In genomic region chr1:36710901-36711300, GRCh38 we compare ENCODE assay signal across 18 cellular contexts.
"Had no signal": no experiment of that assay in that cellular context is flagged by ENCODE, and none has a peak within 500 bp of the region (broad histone marks: within the 10 kb centered on the region; RNA-seq: fewer than 3 reads in every experiment).

No MANE protein-coding gene starts in this region.

- H3K27ac ChIP-seq: adrenal gland, breast epithelium, VCaP had no signal

- H3K36me3 Mint-ChIP-seq: activated naive CD8-positive, alpha-beta T cell treated with anti-CD3 and anti-CD28 coated beads, Interleukin-2, amount 10 ng/mL, durations not matched to agents 7 days and 5 days; T-cell had no signal

- H3K27ac Mint-ChIP-seq: activated CD8-positive, alpha-beta T cell treated with anti-CD3 and anti-CD28 coated beads for 36 hours; activated naive CD8-positive, alpha-beta T cell treated with anti-CD3 and anti-CD28 coated beads, Interleukin-2, amount 10 ng/mL, durations not matched to agents 7 days and 5 days; T-cell had no signal

- H3K4me1 Mint-ChIP-seq: activated naive CD8-positive, alpha-beta T cell treated with anti-CD3 and anti-CD28 coated beads, Interleukin-2, amount 10 ng/mL, durations not matched to agents 7 days and 5 days; T-cell had no signal

- ATAC-seq: activated CD8-positive, alpha-beta T cell treated with anti-CD3 and anti-CD28 coated beads for 36 hours; T-cell had no signal

- H3K4me1 ChIP-seq: adrenal gland, breast epithelium had no signal

- DNase-seq: activated CD4-positive, alpha-beta T cell treated with anti-CD3 and anti-CD28 coated beads for 4 hours; activated CD8-positive, alpha-beta memory T cell treated with anti-CD3 and anti-CD28 coated beads, Interleukin-2, amount 50 U/mL, for 4 hours; activated CD8-positive, alpha-beta T cell treated with anti-CD3 and anti-CD28 coated beads for 36 hours; activated naive CD4-positive, alpha-beta T cell treated with anti-CD3 and anti-CD28 coated beads, Interleukin-2, amount 50 U/mL, for 16 hours; activated naive CD8-positive, alpha-beta T cell treated with anti-CD3 and anti-CD28 coated beads, Interleukin-2, amount 10 ng/mL, durations not matched to agents 7 days and 5 days; adrenal gland; anterior cingulate cortex; NCI-H1930; NCI-H2227 treated with DMSO at 0.1 percent for 48 hours; NCI-H524 treated with DMSO at 0.1 percent for 48 hours; NCI-H748 treated with DMSO at 0.1 percent for 48 hours; SIG-M5; T-cell; T-helper 2 cell; T1000 had no signal

- H3K4me3 Mint-ChIP-seq: activated CD8-positive, alpha-beta T cell treated with anti-CD3 and anti-CD28 coated beads for 36 hours; activated naive CD8-positive, alpha-beta T cell treated with anti-CD3 and anti-CD28 coated beads, Interleukin-2, amount 10 ng/mL, durations not matched to agents 7 days and 5 days; T-cell had no signal

- H3K36me3 ChIP-seq: adrenal gland, breast epithelium had no signal

- FAIRE-seq: TTC549 had no signal

- H3K9me3 ChIP-seq: adrenal gland, breast epithelium had no signal

- H3K9me3 Mint-ChIP-seq: activated CD8-positive, alpha-beta T cell treated with anti-CD3 and anti-CD28 coated beads for 36 hours; activated naive CD8-positive, alpha-beta T cell treated with anti-CD3 and anti-CD28 coated beads, Interleukin-2, amount 10 ng/mL, durations not matched to agents 7 days and 5 days; T-cell had no signal

- H3K4me3 ChIP-seq: adrenal gland, breast epithelium had no signal
